In genomic region chr20:49775229-49775693, GRCh38 we compare ENCODE assay signal across 8 cellular contexts. TPM values are rescaled to one million over a fixed set of nuclear protein-coding genes. Genes with fewer than 3 reads are reported as not detected.
DNase-seq lines count a peak whose midpoint lies in the region; ATAC-seq and TF ChIP-seq lines count a peak whose summit lies in the region.

No MANE protein-coding gene starts in this region.

- peak; percentile 77 for DNase-seq in HCT116 (ENCODE audit: low read depth, low spot score)
- DNase-seq in SHP77 treated with DMSO at 0.1 percent for 48 hours (lab: John Stamatoyannopoulos, UW): peak; percentile 68
- DNase-seq in cardiac septum (ENCODE audit: low spot score): peak; percentile 76
- DNase-seq in gastrocnemius medialis: peak; percentile 84 to 95
- DNase-seq in SIG-M5 (lab: John Stamatoyannopoulos, UW): no peak
- no peak for DNase-seq in activated CD4-positive, alpha-beta T cell treated with anti-CD3 and anti-CD28 coated beads for 1 hour

- POLR2A ChIA-PET in HCT116 (lab: Charles Lee): interaction anchor here (0.7 to 1.4 kb wide), 2 partner anchors 74 to 78 kb away, joined by 3 to 4 read pairs; no protein-coding TSS in a partner anchor

- RAD21 ChIA-PET in HCT116 (lab: Charles Lee; ENCODE audit: low non-redundant PET in 1 of 2, low total read pairs in 2 of 2, uncharacterized antibody in 2 of 2, unreplicated experiment in 2 of 2): no interaction called here

- peak overlapping the region; percentile 58 for H3K4me2 ChIP-seq in HCT116 (ENCODE audit: low read length)

- peak overlapping the region; percentile 1 for H2AFZ ChIP-seq in HCT116 (ENCODE audit: low read depth, low read length, poor library complexity, severe bottlenecking)

- no peak for TF ChIP-seq POLR2A in HCT116 (IDR thresholded peaks at IDR 0.05; ENCODE audit: borderline replicate concordance, extremely low read depth, insufficient read depth, insufficient read length)
- peak in 1 of 2 donors; percentile 3 for TF ChIP-seq POLR2A in gastrocnemius medialis (IDR thresholded peaks at IDR 0.05)

- no peaks in the 10 kb centered on the region for H3K79me2 ChIP-seq in HCT116 (ENCODE audit: insufficient read depth, low read length)

- TF ChIP-seq CTCF in HCT116 (IDR thresholded peaks at IDR 0.05 in 2 of 3, conservative IDR thresholded peaks at IDR 0.05 in 1 of 3; ENCODE audit: borderline replicate concordance in 1 of 3, insufficient read depth in 1 of 3, low read depth in 2 of 3, low read length in 2 of 3) (no peak), gastrocnemius medialis (IDR thresholded peaks at IDR 0.05 in 4 of 5, conservative IDR thresholded peaks at IDR 0.05 in 1 of 5) (no peak)

- peak overlapping the region; percentile 22; the same call in 1 of the 2 replicates for H3K9ac ChIP-seq in HCT116 (ENCODE audit: low read length)

- intact Hi-C loops in HCT116 (cut with micrococcal nuclease): no loop called here
- intact Hi-C loops in cardiac septum (cut with DNase I): no loop called here
- intact Hi-C loops in gastrocnemius medialis (cut with DNase I; ENCODE audit: low total_unique reads): loop anchor here (2.0 kb wide), 1 partner anchor 58 kb away; no protein-coding TSS in a partner anchor

- CTCF ChIA-PET in HCT116 (lab: Charles Lee): no interaction called here

- H3K4me3 ChIP-seq in HCT116 (replicated peaks in 1 of 2; ENCODE audit: low read depth in 1 of 2, low read length in 2 of 2) (0 out of 4 replicates have a peak overlapping the region, but pooled peaks of 1 of the 2 experiments have one; percentile 3), gastrocnemius medialis (no peak overlapping the region)

- BruUV-seq in HCT116 (replicated peaks; lab: Mats Ljungman, UMichigan): no TSS peak

- H4K20me1 ChIP-seq in HCT116 (ENCODE audit: insufficient read depth): no peaks in the 10 kb centered on the region

- no peaks in the 10 kb centered on the region for H3K27me3 ChIP-seq in HCT116 (ENCODE audit: insufficient read depth, low read length)
- H3K27me3 ChIP-seq in gastrocnemius medialis: no peaks in the 10 kb centered on the region

- TF ChIP-seq RAD21 in HCT116 (IDR thresholded peaks at IDR 0.05; ENCODE audit: low read depth): peak; percentile 29

- H3K27ac ChIP-seq in HCT116 (ENCODE audit: low read depth, low read length) (peak overlapping the region; percentile 15), gastrocnemius medialis (peak overlapping the region; percentile 83 to 89 (median 86))

- H3K9me3 ChIP-seq in HCT116 (ENCODE audit: control insufficient read depth in 1 of 2, insufficient read depth in 1 of 2, low read depth in 1 of 2, low read length in 2 of 2) (no peaks in the 10 kb centered on the region), gastrocnemius medialis (no peaks in the 10 kb centered on the region)

- H3K9me2 ChIP-seq in HCT116 (ENCODE audit: insufficient read depth): no peaks in the 10 kb centered on the region

- no peaks in the 10 kb centered on the region for H3K36me3 ChIP-seq in HCT116 (ENCODE audit: control insufficient read depth in 1 of 2, insufficient read depth in 2 of 2, low read length in 2 of 2)
- no peaks in the 10 kb centered on the region for H3K36me3 ChIP-seq in gastrocnemius medialis

- H3K4me1 ChIP-seq in HCT116 (ENCODE audit: control insufficient read depth in 1 of 2, insufficient read depth in 2 of 2, low read length in 2 of 2) (peaks cover 19 to 38% of the 10 kb centered on the region in 2 experiments), gastrocnemius medialis (peaks cover 32 to 44% of the 10 kb centered on the region in 2 donors)

- in situ Hi-C loops in gastrocnemius medialis (cut with MboI; ENCODE audit: low sequenced_read_pairs in 4 of 4): no loop called here

- peak; percentile 76 for ATAC-seq in HCT116
- ATAC-seq in gastrocnemius medialis: peak; percentile 92 to 93
- ATAC-seq in GM19452 (IDR thresholded peaks at IDR 0.05; ENCODE audit: unreplicated experiment): no peak
- no peak for ATAC-seq in HG02763 (IDR thresholded peaks at IDR 0.05; ENCODE audit: unreplicated experiment)

TF ChIP-seq in HCT116, 20 proteins besides CTCF, POLR2A, EP300 and RAD21:
- TF ChIP-seq CBX3 (IDR thresholded peaks at IDR 0.05; ENCODE audit: low read depth): peak; percentile 38; the same call in 1 of the 2 replicates
- peak; percentile 63; the same call in 1 of the 2 replicates for TF ChIP-seq JUND (IDR thresholded peaks at IDR 0.05)
- peak; percentile 73 for TF ChIP-seq SP1 (IDR thresholded peaks at IDR 0.05; ENCODE audit: low read depth)
- peak; percentile 58 for TF ChIP-seq EGR1 (IDR thresholded peaks at IDR 0.05; ENCODE audit: low read depth)
- TF ChIP-seq, protein P1, sequence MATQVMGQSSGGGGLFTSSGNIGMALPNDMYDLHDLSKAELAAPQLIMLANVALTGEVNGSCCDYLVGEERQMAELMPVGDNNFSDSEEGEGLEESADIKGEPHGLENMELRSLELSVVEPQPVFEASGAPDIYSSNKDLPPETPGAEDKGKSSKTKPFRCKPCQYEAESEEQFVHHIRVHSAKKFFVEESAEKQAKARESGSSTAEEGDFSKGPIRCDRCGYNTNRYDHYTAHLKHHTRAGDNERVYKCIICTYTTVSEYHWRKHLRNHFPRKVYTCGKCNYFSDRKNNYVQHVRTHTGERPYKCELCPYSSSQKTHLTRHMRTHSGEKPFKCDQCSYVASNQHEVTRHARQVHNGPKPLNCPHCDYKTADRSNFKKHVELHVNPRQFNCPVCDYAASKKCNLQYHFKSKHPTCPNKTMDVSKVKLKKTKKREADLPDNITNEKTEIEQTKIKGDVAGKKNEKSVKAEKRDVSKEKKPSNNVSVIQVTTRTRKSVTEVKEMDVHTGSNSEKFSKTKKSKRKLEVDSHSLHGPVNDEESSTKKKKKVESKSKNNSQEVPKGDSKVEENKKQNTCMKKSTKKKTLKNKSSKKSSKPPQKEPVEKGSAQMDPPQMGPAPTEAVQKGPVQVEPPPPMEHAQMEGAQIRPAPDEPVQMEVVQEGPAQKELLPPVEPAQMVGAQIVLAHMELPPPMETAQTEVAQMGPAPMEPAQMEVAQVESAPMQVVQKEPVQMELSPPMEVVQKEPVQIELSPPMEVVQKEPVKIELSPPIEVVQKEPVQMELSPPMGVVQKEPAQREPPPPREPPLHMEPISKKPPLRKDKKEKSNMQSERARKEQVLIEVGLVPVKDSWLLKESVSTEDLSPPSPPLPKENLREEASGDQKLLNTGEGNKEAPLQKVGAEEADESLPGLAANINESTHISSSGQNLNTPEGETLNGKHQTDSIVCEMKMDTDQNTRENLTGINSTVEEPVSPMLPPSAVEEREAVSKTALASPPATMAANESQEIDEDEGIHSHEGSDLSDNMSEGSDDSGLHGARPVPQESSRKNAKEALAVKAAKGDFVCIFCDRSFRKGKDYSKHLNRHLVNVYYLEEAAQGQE (IDR thresholded peaks at IDR 0.05; ENCODE audit: low read depth): no peak
- peak; percentile 80 for TF ChIP-seq FOSL1 (IDR thresholded peaks at IDR 0.05; ENCODE audit: low read depth)
- no peak for TF ChIP-seq EZH2phosphoT487 (IDR thresholded peaks at IDR 0.05; ENCODE audit: borderline replicate concordance)
- peak; percentile 36; the same call in 1 of the 2 replicates for TF ChIP-seq POLR2AphosphoS5 (IDR thresholded peaks at IDR 0.05; ENCODE audit: low read depth, low read length)
- TF ChIP-seq ZFX (IDR thresholded peaks at IDR 0.05): no peak
- TF ChIP-seq, protein P2, sequence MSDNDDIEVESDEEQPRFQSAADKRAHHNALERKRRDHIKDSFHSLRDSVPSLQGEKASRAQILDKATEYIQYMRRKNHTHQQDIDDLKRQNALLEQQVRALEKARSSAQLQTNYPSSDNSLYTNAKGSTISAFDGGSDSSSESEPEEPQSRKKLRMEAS (IDR thresholded peaks at IDR 0.05): peak; percentile 46; the same call in 1 of the 2 replicates
- no peak for TF ChIP-seq YY1 (IDR thresholded peaks at IDR 0.05; ENCODE audit: extremely low read depth, insufficient replicate concordance, low read depth, low read length)
- peak; percentile 71 for TF ChIP-seq CEBPB (IDR thresholded peaks at IDR 0.05; ENCODE audit: low read depth)
- TF ChIP-seq SRF (IDR thresholded peaks at IDR 0.05; ENCODE audit: low read depth): 0 out of 2 replicates have a peak, but pooled peaks have one; percentile 18
- TF ChIP-seq TCF7L2 (IDR thresholded peaks at IDR 0.05; ENCODE audit: borderline replicate concordance, extremely low read depth, insufficient read depth, insufficient read length): no peak
- TF ChIP-seq, protein P3, sequence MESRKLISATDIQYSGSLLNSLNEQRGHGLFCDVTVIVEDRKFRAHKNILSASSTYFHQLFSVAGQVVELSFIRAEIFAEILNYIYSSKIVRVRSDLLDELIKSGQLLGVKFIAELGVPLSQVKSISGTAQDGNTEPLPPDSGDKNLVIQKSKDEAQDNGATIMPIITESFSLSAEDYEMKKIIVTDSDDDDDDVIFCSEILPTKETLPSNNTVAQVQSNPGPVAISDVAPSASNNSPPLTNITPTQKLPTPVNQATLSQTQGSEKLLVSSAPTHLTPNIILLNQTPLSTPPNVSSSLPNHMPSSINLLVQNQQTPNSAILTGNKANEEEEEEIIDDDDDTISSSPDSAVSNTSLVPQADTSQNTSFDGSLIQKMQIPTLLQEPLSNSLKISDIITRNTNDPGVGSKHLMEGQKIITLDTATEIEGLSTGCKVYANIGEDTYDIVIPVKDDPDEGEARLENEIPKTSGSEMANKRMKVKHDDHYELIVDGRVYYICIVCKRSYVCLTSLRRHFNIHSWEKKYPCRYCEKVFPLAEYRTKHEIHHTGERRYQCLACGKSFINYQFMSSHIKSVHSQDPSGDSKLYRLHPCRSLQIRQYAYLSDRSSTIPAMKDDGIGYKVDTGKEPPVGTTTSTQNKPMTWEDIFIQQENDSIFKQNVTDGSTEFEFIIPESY (IDR thresholded peaks at IDR 0.05; ENCODE audit: extremely low read depth, insufficient replicate concordance, low read length): no peak
- TF ChIP-seq ZNF274 (IDR thresholded peaks at IDR 0.05; ENCODE audit: low read depth, low read length): no peak
- peak; percentile 40; the same call in 1 of the 2 replicates for TF ChIP-seq SIN3A (IDR thresholded peaks at IDR 0.05; ENCODE audit: low read depth)

RNA-seq across cellular contexts. Expression of gene SLC9A8, which starts 37.4 kb away (rescaled TPM):
- total RNA-seq in HCT116 (2021; ENCODE audit: unreplicated experiment) (6.7 TPM), cardiac septum (7.2 TPM), gastrocnemius medialis (10 to 100 TPM; 12.4 to 20.4 (median 15.1) TPM)
- 6.0 and 6.6 TPM in 2 replicates for polyA plus RNA-seq in HCT116 (2012)

Comparison
In these comparisons a context has a peak if more than half of its experiments do, and no peak if none do; other contexts are left out.
1. ATAC-seq: peak in HCT116 (single experiment) and gastrocnemius medialis (2 of 2); none in GM19452 (single experiment) and HG02763 (single experiment).
2. DNase-seq: peak in HCT116 (single experiment), SHP77 treated with DMSO at 0.1 percent for 48 hours (single experiment), cardiac septum (single experiment) and gastrocnemius medialis (2 of 2); none in SIG-M5 (single experiment) and activated CD4-positive, alpha-beta T cell treated with anti-CD3 and anti-CD28 coated beads for 1 hour (single experiment).